17 cellular contexts compared by ENCODE assay signal in the genomic region with DNA sequence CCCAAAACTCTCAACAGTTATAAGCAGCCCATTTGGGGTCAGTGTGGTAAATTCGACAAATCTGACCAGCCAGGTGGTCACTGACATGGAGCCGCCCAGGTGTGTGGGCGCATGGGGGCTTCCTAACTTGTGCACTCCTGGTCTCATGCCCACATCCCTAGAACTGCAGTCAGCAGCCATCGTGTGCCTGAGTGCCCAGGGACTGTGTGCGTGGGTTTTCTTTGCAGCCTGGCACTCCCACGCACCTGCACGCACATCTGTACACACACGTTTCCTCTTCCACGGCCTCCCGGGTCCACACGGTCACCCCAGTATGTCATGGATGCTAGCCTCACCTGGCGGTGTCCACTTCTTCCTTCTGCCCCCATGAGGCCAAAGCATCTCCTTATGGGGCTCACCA.
"Had no signal": no experiment of that assay in that cellular context is flagged by ENCODE, and none has a peak within 500 bp of the region (broad histone marks: within the 10 kb centered on the region; RNA-seq: fewer than 3 reads in every experiment).

No MANE protein-coding gene starts in this region.

- H3K4me3 Mint-ChIP-seq: activated naive CD4-positive, alpha-beta T cell treated with anti-CD3 and anti-CD28 coated beads for 36 hours; dendritic cell treated with granulocyte-macrophage colony-stimulating factor and Interleukin-4, amounts not matched to agents 40 ng/mL and 50 ng/mL, for 4 days had no signal

- H3K4me1 ChIP-seq: right lobe of liver had no signal

- H3K9me3 ChIP-seq: gastrocnemius medialis, left ventricle myocardium inferior, ovary, right lobe of liver, thyroid gland had no signal

- H3K27ac Mint-ChIP-seq: activated naive CD4-positive, alpha-beta T cell treated with anti-CD3 and anti-CD28 coated beads for 36 hours; dendritic cell treated with granulocyte-macrophage colony-stimulating factor and Interleukin-4, amounts not matched to agents 40 ng/mL and 50 ng/mL, for 4 days had no signal

- H3K27me3 ChIP-seq: gastrocnemius medialis, ovary, right lobe of liver, thyroid gland had no signal

- DNase-seq: activated CD4-positive, alpha-beta T cell treated with anti-CD3 and anti-CD28 coated beads, Interleukin-2, amount 50 U/mL, for 48 hours; activated CD4-positive, CD25-positive, alpha-beta regulatory T cell treated with anti-CD3 and anti-CD28 coated beads, Interleukin-2, amount 50 U/mL, for 72 hours; activated naive CD4-positive, alpha-beta T cell treated with anti-CD3 and anti-CD28 coated beads for 36 hours; aorta; effector CD8-positive, alpha-beta T cell; gastrocnemius medialis; head of caudate nucleus; left ventricle myocardium inferior; small intestine; stimulated activated CD4-positive, alpha-beta T cell treated with anti-CD3 and anti-CD28 coated beads, Interleukin-4, amount 100 ng/mL, for 24 hours; stimulated activated naive CD4-positive, alpha-beta T cell; T-helper 2 cell; thyroid gland had no signal

- H3K27ac ChIP-seq: gastrocnemius medialis, left ventricle myocardium inferior, right lobe of liver, thyroid gland, VCaP had no signal

- H3K4me3 ChIP-seq: gastrocnemius medialis, left ventricle myocardium inferior, ovary, right lobe of liver, thyroid gland had no signal

- H3K36me3 ChIP-seq: gastrocnemius medialis, left ventricle myocardium inferior, ovary, right lobe of liver, thyroid gland had no signal

- H3K9me3 Mint-ChIP-seq: activated naive CD4-positive, alpha-beta T cell treated with anti-CD3 and anti-CD28 coated beads for 36 hours; dendritic cell treated with granulocyte-macrophage colony-stimulating factor and Interleukin-4, amounts not matched to agents 40 ng/mL and 50 ng/mL, for 4 days had no signal
